18 cellular contexts compared by ENCODE assay signal in the genomic region with DNA sequence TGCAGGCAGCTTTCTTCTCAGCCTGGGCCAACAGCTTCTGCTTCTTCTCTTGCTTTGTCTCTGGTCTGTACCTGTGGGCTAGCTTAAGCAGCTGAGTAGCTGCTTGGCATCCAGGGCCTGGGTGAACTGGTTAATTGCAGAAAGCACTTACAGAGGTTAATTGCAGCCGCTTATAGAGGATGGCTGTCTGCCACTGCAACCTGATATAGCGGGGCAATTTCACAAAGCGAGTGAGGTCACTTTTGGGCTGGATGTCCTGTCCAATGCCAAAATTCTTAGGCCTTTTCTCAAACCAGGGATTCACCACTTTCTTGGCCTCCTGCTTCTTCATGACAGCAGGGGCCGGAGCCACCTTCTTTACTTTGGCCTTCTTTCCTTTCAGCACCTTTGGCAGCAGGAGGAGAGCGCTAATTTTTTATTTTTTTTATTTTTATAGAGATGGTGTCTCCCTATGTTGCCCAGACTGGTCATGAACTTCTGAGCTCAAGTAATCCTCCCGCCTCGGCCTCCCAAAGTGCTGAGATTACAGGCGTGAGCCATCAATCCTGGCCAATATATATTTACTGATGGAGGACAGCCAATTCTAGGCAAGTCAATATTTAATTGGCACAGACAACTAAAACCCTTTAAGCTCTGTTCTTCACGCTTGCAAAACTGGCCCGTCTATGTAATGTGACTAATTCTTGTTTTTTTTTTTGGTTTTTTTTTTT.
A peak's percentile ranks its signal among the peaks of the same experiment; 100 is the strongest.
DNase-seq lines count a peak whose midpoint lies in the region; ATAC-seq, FAIRE-seq and TF ChIP-seq lines count a peak whose summit lies in the region.
"Had no signal": no experiment of that assay in that cellular context is flagged by ENCODE, and none has a peak within 500 bp of the region (broad histone marks: within the 10 kb centered on the region; RNA-seq: fewer than 3 reads in every experiment).

No MANE protein-coding gene starts in this region.

- no peaks in the 10 kb centered on the region for H3K27me3 ChIP-seq in PC-3 (ENCODE audit: low read length)
- no peaks in the 10 kb centered on the region for H3K27me3 ChIP-seq in prostate gland (replicated peaks; ENCODE audit: insufficient read depth)
- H3K27me3 ChIP-seq in tibial nerve, result no peaks in the 10 kb centered on the region
- H3K27me3 ChIP-seq: transverse colon had no signal

- FAIRE-seq in GM19239 (lab: Jason Lieb, UNC), result no peak
- FAIRE-seq: GM18507, K562, small intestine had no signal

- no peaks in the 10 kb centered on the region for H3K79me2 ChIP-seq in PC-3 (ENCODE audit: low read length)

- TF ChIP-seq POLR2A in prostate gland (IDR thresholded peaks at IDR 0.05), result no peak
- no peak for TF ChIP-seq POLR2A in tibial nerve (IDR thresholded peaks at IDR 0.05)

- no peak overlapping the region for H3K27ac ChIP-seq in PC-3 (ENCODE audit: low read length)
- no peak overlapping the region for H3K27ac ChIP-seq in prostate gland
- no peak overlapping the region for H3K27ac ChIP-seq in tibial nerve
- H3K27ac ChIP-seq: transverse colon had no signal

- no peaks in the 10 kb centered on the region for H3F3A ChIP-seq in PC-3 (ENCODE audit: low read length, unreplicated experiment)

- peak; percentile 21 for DNase-seq in NCI-H345 (lab: John Stamatoyannopoulos, UW)
- DNase-seq in NCI-H345 treated with DMSO at 0.1 percent for 48 hours (lab: John Stamatoyannopoulos, UW; ENCODE audit: unreplicated experiment), result no peak
- peak; percentile 62 for DNase-seq in NCI-H1436 treated with DMSO at 0.1 percent for 48 hours (lab: John Stamatoyannopoulos, UW)
- peak; percentile 42 for DNase-seq in PC-3
- DNase-seq in prostate gland (ENCODE audit: low spot score), result peak; percentile 76
- no peak for DNase-seq in NCI-H82 treated with DMSO at 0.1 percent for 48 hours (lab: John Stamatoyannopoulos, UW; ENCODE audit: unreplicated experiment)
- DNase-seq in tibial nerve (ENCODE audit: low spot score in 2 of 2), result no peak
- no peak for DNase-seq in GM19239 (ENCODE audit: insufficient read length, low spot score)
- DNase-seq: activated CD4-positive, alpha-beta T cell treated with anti-CD3 and anti-CD28 coated beads, Interleukin-2, amount 10 ng/mL, durations not matched to agents 7 days and 5 days; activated naive CD4-positive, alpha-beta T cell treated with anti-CD3 and anti-CD28 coated beads, Interleukin-2, amount 50 U/mL, for 16 hours; hippocampal formation; NCI-H1694 treated with DMSO at 0.1 percent for 48 hours; OCI-M1; small intestine; transverse colon had no signal

- POLR2A ChIA-PET in PC-3 (lab: Charles Lee; ENCODE audit: unreplicated experiment), result interaction anchor here (0.7 kb wide), 1 partner anchor 161 kb away, joined by 10 read pairs; no protein-coding TSS in a partner anchor

- H2AFZ ChIP-seq in PC-3 (ENCODE audit: low read length), result no peak overlapping the region

- no peak for ATAC-seq in PC-3
- ATAC-seq: K562, SK-N-SH treated with all-trans-retinoic acid at 6 μM for 48 hours had no signal

- 31% methylated on average over 10 of the region's 10 CpGs for WGBS in prostate gland
- 81 to 85% methylated on average over 10 of the region's 10 CpGs for WGBS in tibial nerve, 2 donors

- intact Hi-C loops in PC-3 (cut with micrococcal nuclease), result no loop called here
- intact Hi-C loops in prostate gland (cut with DNase I), result no loop called here

- no TSS peak for BruUV-seq in PC-3 (replicated peaks; lab: Mats Ljungman, UMichigan)

- H3K9me3 ChIP-seq in PC-3 (ENCODE audit: low read length), result no peaks in the 10 kb centered on the region
- H3K9me3 ChIP-seq in prostate gland, result no peaks in the 10 kb centered on the region
- H3K9me3 ChIP-seq in tibial nerve, result no peaks in the 10 kb centered on the region
- H3K9me3 ChIP-seq: transverse colon had no signal

- no peaks in the 10 kb centered on the region for H4K20me1 ChIP-seq in PC-3 (ENCODE audit: low read length)

- CTCF ChIA-PET in PC-3 (lab: Charles Lee), result no interaction called here

- no peak overlapping the region for H3K4me3 ChIP-seq in PC-3 (ENCODE audit: low read length)
- no peak overlapping the region for H3K4me3 ChIP-seq in prostate gland
- H3K4me3 ChIP-seq in tibial nerve, result no peak overlapping the region
- H3K4me3 ChIP-seq: K562, transverse colon had no signal

- H3K4me2 ChIP-seq in PC-3 (ENCODE audit: low read length), result no peak overlapping the region

- no peak for TF ChIP-seq CTCF in PC-3 (conservative IDR thresholded peaks at IDR 0.05; ENCODE audit: low read depth, low read length)
- no peak for TF ChIP-seq CTCF in prostate gland (IDR thresholded peaks at IDR 0.05)
- TF ChIP-seq CTCF in tibial nerve (IDR thresholded peaks at IDR 0.05), result no peak

- H3K36me3 ChIP-seq in PC-3 (ENCODE audit: low read depth, low read length), result no peaks in the 10 kb centered on the region
- H3K36me3 ChIP-seq in prostate gland, result no peaks in the 10 kb centered on the region
- no peaks in the 10 kb centered on the region for H3K36me3 ChIP-seq in tibial nerve
- H3K36me3 ChIP-seq: transverse colon had no signal

- TF ChIP-seq EP300 in tibial nerve (IDR thresholded peaks at IDR 0.05), result no peak

- no peaks in the 10 kb centered on the region for H3K9me2 ChIP-seq in PC-3 (replicated peaks; ENCODE audit: low read length)

- H3K4me1 ChIP-seq in PC-3 (ENCODE audit: insufficient read depth, low read length) (no peaks in the 10 kb centered on the region), prostate gland (replicated peaks) (no peaks in the 10 kb centered on the region), tibial nerve (no peaks in the 10 kb centered on the region)
- H3K4me1 ChIP-seq: transverse colon had no signal

- no peak overlapping the region for H3K9ac ChIP-seq in PC-3 (ENCODE audit: low read length)

Comparison
In these comparisons a context has a peak if more than half of its experiments do, and no peak if none do; other contexts are left out.
1. DNase-seq: peak in NCI-H345 (single experiment), NCI-H1436 treated with DMSO at 0.1 percent for 48 hours (single experiment), PC-3 (single experiment) and prostate gland (single experiment); none in NCI-H345 treated with DMSO at 0.1 percent for 48 hours (single experiment), NCI-H82 treated with DMSO at 0.1 percent for 48 hours (single experiment), tibial nerve (0 of 2) and GM19239 (single experiment).